Comparison of ENCODE assay signal across 13 cellular contexts in the genomic region with DNA sequence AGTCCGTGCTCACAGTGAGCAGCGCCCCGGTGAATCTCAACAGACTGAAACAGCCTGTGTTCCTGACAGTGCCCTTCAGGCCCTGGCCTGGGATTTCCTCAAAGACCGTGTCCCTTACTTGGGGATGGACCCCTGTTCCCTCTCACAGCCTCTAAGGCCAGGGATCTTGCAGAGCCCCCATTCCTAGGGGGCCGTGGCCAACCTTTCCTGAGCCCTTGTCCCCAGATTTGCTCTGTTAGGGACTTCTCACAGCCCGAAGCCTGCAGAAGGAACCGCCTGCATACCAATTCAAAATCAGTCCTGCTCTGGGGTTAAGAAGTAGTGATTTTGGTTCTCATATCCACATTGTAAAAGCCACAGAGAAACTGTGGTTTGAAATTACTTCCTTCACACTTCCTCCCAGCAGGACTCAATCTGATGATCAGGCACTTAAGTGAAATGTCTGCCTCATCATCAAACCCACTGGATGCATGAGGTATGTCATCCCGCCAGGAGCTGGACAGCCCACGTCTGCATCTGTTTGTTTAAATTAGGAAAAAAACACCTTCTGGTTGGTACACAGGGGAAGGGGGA. TPM values are rescaled to one million over a fixed set of nuclear protein-coding genes. Genes with fewer than 3 reads are reported as not detected.
DNase-seq lines count a peak whose midpoint lies in the region; ATAC-seq, FAIRE-seq and TF ChIP-seq lines count a peak whose summit lies in the region.
"Had no signal": no experiment of that assay in that cellular context is flagged by ENCODE, and none has a peak within 500 bp of the region (broad histone marks: within the 10 kb centered on the region; RNA-seq: fewer than 3 reads in every experiment).

No MANE protein-coding gene starts in this region.

- no peaks in the 10 kb centered on the region for H3K9me3 Mint-ChIP-seq in activated CD4-positive, alpha-beta T cell treated with anti-CD3 and anti-CD28 coated beads for 36 hours (ENCODE audit: low read depth)
- H3K9me3 Mint-ChIP-seq in astrocyte (ENCODE audit: unreplicated experiment), result no peaks in the 10 kb centered on the region
- no peaks in the 10 kb centered on the region for H3K9me3 Mint-ChIP-seq in activated CD4-positive, alpha-beta memory T cell treated with anti-CD3 and anti-CD28 coated beads, Interleukin-2, amount 10 ng/mL, durations not matched to agents 7 days and 5 days
- H3K9me3 Mint-ChIP-seq: neural crest cell had no signal

- no peak for DNase-seq in activated CD4-positive, alpha-beta T cell treated with anti-CD3 and anti-CD28 coated beads for 36 hours
- DNase-seq in activated CD4-positive, alpha-beta T cell treated with anti-CD3 and anti-CD28 coated beads for 4 hours, result no peak
- DNase-seq in astrocyte (ENCODE audit: low read depth) (peak; percentile 50), sciatic nerve (ENCODE audit: low spot score) (no peak), sigmoid colon (no peak)
- no peak for DNase-seq in activated CD4-positive, alpha-beta memory T cell treated with anti-CD3 and anti-CD28 coated beads, Interleukin-2, amount 10 ng/mL, durations not matched to agents 7 days and 5 days
- DNase-seq: activated naive CD4-positive, alpha-beta T cell had no signal

- peaks cover 17% of the 10 kb centered on the region for H3K27me3 Mint-ChIP-seq in activated CD4-positive, alpha-beta T cell treated with anti-CD3 and anti-CD28 coated beads for 36 hours
- peaks cover 26% of the 10 kb centered on the region for H3K27me3 Mint-ChIP-seq in astrocyte (ENCODE audit: low read depth, unreplicated experiment)
- peaks cover 43% of the 10 kb centered on the region for H3K27me3 Mint-ChIP-seq in activated CD4-positive, alpha-beta memory T cell treated with anti-CD3 and anti-CD28 coated beads, Interleukin-2, amount 10 ng/mL, durations not matched to agents 7 days and 5 days

- H3K4me1 ChIP-seq in astrocyte (ENCODE audit: insufficient read depth, low read length) (peaks cover 15% of the 10 kb centered on the region), sigmoid colon (peaks cover 0 to 14% (median 12%) of the 10 kb centered on the region in 4 donors)

- no peak overlapping the region for H3K4me3 Mint-ChIP-seq in activated CD4-positive, alpha-beta T cell treated with anti-CD3 and anti-CD28 coated beads for 36 hours
- H3K4me3 Mint-ChIP-seq in astrocyte (ENCODE audit: unreplicated experiment), result no peak overlapping the region
- H3K4me3 Mint-ChIP-seq in activated CD4-positive, alpha-beta memory T cell treated with anti-CD3 and anti-CD28 coated beads, Interleukin-2, amount 10 ng/mL, durations not matched to agents 7 days and 5 days, result no peak overlapping the region
- H3K4me3 Mint-ChIP-seq: neural crest cell had no signal

- H3K9me3 ChIP-seq in astrocyte (ENCODE audit: insufficient read depth, low read depth, low read length) (no peaks in the 10 kb centered on the region), sigmoid colon (no peaks in the 10 kb centered on the region)
- H3K9me3 ChIP-seq: A549, tibial nerve had no signal

- H3K27me3 ChIP-seq in astrocyte (ENCODE audit: insufficient read depth, low read length), result no peaks in the 10 kb centered on the region
- no peaks in the 10 kb centered on the region for H3K27me3 ChIP-seq in sigmoid colon

- H3K27ac ChIP-seq in astrocyte (ENCODE audit: low read depth, low read length) (no peak overlapping the region), sigmoid colon (no peak overlapping the region)
- H3K27ac ChIP-seq: KMS-11, tibial nerve had no signal

- TF ChIP-seq POLR2A in sigmoid colon (IDR thresholded peaks at IDR 0.05), result no peak

- no peak overlapping the region for H3K4me2 ChIP-seq in astrocyte (ENCODE audit: low read length)
- H3K4me2 ChIP-seq: A549, KMS-11 had no signal

- H3K9ac ChIP-seq in astrocyte (ENCODE audit: low read length), result no peak overlapping the region
- H3K9ac ChIP-seq: KMS-11 had no signal

- POLR2A ChIA-PET in activated CD4-positive, alpha-beta T cell treated with anti-CD3 and anti-CD28 coated beads for 36 hours (lab: Charles Lee), result no interaction called here
- POLR2A ChIA-PET in activated CD4-positive, alpha-beta memory T cell treated with anti-CD3 and anti-CD28 coated beads, Interleukin-2, amount 10 ng/mL, durations not matched to agents 7 days and 5 days (lab: Charles Lee), result no interaction called here

- no peaks in the 10 kb centered on the region for H3K4me1 Mint-ChIP-seq in activated CD4-positive, alpha-beta T cell treated with anti-CD3 and anti-CD28 coated beads for 36 hours
- peaks cover 22% of the 10 kb centered on the region for H3K4me1 Mint-ChIP-seq in astrocyte (ENCODE audit: low read depth, unreplicated experiment)
- peaks cover 13% of the 10 kb centered on the region for H3K4me1 Mint-ChIP-seq in activated CD4-positive, alpha-beta memory T cell treated with anti-CD3 and anti-CD28 coated beads, Interleukin-2, amount 10 ng/mL, durations not matched to agents 7 days and 5 days

- no peak for FAIRE-seq in astrocyte (lab: Jason Lieb, UNC)
- FAIRE-seq: A549 had no signal

- no peak overlapping the region for H2AFZ ChIP-seq in astrocyte (ENCODE audit: low read depth, low read length)

- H4K20me1 ChIP-seq in astrocyte (ENCODE audit: insufficient read depth, low read length), result no peaks in the 10 kb centered on the region

- H3K27ac Mint-ChIP-seq in activated CD4-positive, alpha-beta T cell treated with anti-CD3 and anti-CD28 coated beads for 36 hours, result no peak overlapping the region
- H3K27ac Mint-ChIP-seq in astrocyte (ENCODE audit: unreplicated experiment), result peak overlapping the region; percentile 66
- H3K27ac Mint-ChIP-seq in activated CD4-positive, alpha-beta memory T cell treated with anti-CD3 and anti-CD28 coated beads, Interleukin-2, amount 10 ng/mL, durations not matched to agents 7 days and 5 days, result no peak overlapping the region

- 65 to 82% methylated on average over 9 of the region's 9 CpGs for WGBS in sigmoid colon, 2 donors

- peak; percentile 44 for ATAC-seq in activated CD4-positive, alpha-beta T cell treated with anti-CD3 and anti-CD28 coated beads for 36 hours
- ATAC-seq in HG03432 (IDR thresholded peaks at IDR 0.05; ENCODE audit: unreplicated experiment), result peak; percentile 57
- ATAC-seq in sciatic nerve, result peak; percentile 20
- no peak for ATAC-seq in GM21367 (IDR thresholded peaks at IDR 0.05; ENCODE audit: unreplicated experiment)

- H3K36me3 ChIP-seq in astrocyte (ENCODE audit: insufficient read depth, low read length), result no peaks in the 10 kb centered on the region
- no peaks in the 10 kb centered on the region for H3K36me3 ChIP-seq in sigmoid colon
- H3K36me3 ChIP-seq: tibial nerve had no signal

- CTCF ChIA-PET in activated CD4-positive, alpha-beta T cell treated with anti-CD3 and anti-CD28 coated beads for 36 hours (lab: Charles Lee), result no interaction called here
- CTCF ChIA-PET in activated CD4-positive, alpha-beta memory T cell treated with anti-CD3 and anti-CD28 coated beads, Interleukin-2, amount 10 ng/mL, durations not matched to agents 7 days and 5 days (lab: Charles Lee), result no interaction called here

- intact Hi-C loops in activated CD4-positive, alpha-beta T cell treated with anti-CD3 and anti-CD28 coated beads for 36 hours (cut with DNase I, micrococcal nuclease), result no loop called here
- intact Hi-C loops in sciatic nerve (cut with DNase I), result no loop called here
- intact Hi-C loops in sigmoid colon (cut with DNase I), result no loop called here

- no peak overlapping the region for H3K4me3 ChIP-seq in astrocyte (ENCODE audit: insufficient read depth, low read depth, low read length)
- H3K4me3 ChIP-seq in sigmoid colon, result no peak overlapping the region
- H3K4me3 ChIP-seq: A549, tibial nerve had no signal

- H3K79me2 ChIP-seq in astrocyte (ENCODE audit: insufficient read depth, low read length), result no peaks in the 10 kb centered on the region

- H3K36me3 Mint-ChIP-seq in activated CD4-positive, alpha-beta T cell treated with anti-CD3 and anti-CD28 coated beads for 36 hours (ENCODE audit: low read depth), result no peaks in the 10 kb centered on the region
- no peaks in the 10 kb centered on the region for H3K36me3 Mint-ChIP-seq in astrocyte (ENCODE audit: low read depth, unreplicated experiment)
- H3K36me3 Mint-ChIP-seq in activated CD4-positive, alpha-beta memory T cell treated with anti-CD3 and anti-CD28 coated beads, Interleukin-2, amount 10 ng/mL, durations not matched to agents 7 days and 5 days (ENCODE audit: low read depth), result no peaks in the 10 kb centered on the region

- TF ChIP-seq CTCF in astrocyte (IDR thresholded peaks at IDR 0.05; ENCODE audit: insufficient read depth, low read depth, low read length) (no peak), sigmoid colon (IDR thresholded peaks at IDR 0.05) (no peak)

- TF ChIP-seq EP300 in sigmoid colon (IDR thresholded peaks at IDR 0.05), result no peak

RNA-seq across cellular contexts. Expression of gene ABCA4, which starts 14.9 kb away (rescaled TPM):
- under 1 TPM; 0.14 to 0.18 TPM for total RNA-seq in activated CD4-positive, alpha-beta T cell treated with anti-CD3 and anti-CD28 coated beads for 36 hours
- total RNA-seq in astrocyte (0.14 and 0.20 TPM in 2 replicates), sciatic nerve (0.40 TPM), sigmoid colon (1 to 10 TPM in 1 of 4 donors, under 1 TPM in 3; 0.14 to 1.1 (median 0.50) TPM)
- not detected for total RNA-seq in activated CD4-positive, alpha-beta memory T cell treated with anti-CD3 and anti-CD28 coated beads, Interleukin-2, amount 10 ng/mL, durations not matched to agents 7 days and 5 days
- under 1 TPM in 1 of 3 donors, not detected in 2; 0.16 TPM for polyA plus RNA-seq in sigmoid colon
